Comparison of ENCODE assay signal across 11 cellular contexts in the genomic region with DNA sequence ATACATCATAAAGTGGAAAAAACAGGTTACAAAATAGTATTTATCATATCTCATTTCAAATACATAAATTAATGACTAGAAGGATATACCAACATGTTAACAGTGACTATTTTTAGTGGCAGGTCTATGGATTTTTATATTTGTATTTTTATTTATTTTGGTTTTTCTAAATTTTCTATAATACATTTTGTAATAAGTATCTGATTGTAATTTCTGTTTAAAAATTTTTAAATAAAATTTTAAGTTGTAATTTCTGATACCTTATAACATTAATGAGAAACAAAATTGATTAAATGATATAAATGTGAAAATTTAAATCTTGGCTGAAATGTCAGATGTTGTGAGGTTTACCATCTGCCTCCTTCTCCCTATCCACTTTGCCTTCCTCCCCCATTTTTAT. TPM values are rescaled to one million over a fixed set of nuclear protein-coding genes. Genes with fewer than 3 reads are reported as not detected.
A peak's percentile ranks its signal among the peaks of the same experiment; 100 is the strongest.
DNase-seq lines count a peak whose midpoint lies in the region; ATAC-seq, FAIRE-seq and TF ChIP-seq lines count a peak whose summit lies in the region.
"Had no signal": no experiment of that assay in that cellular context is flagged by ENCODE, and none has a peak within 500 bp of the region (broad histone marks: within the 10 kb centered on the region; RNA-seq: fewer than 3 reads in every experiment).

No MANE protein-coding gene starts in this region.

- peaks cover 7% of the 10 kb centered on the region; the same call in 1 of the 2 replicates for H3F3A ChIP-seq in GM23248 (ENCODE audit: insufficient read depth)
- H3F3A ChIP-seq in PC-9 (ENCODE audit: insufficient read depth, low read depth) = peaks cover 10% of the 10 kb centered on the region; the same call in 1 of the 2 replicates

- H3K27ac ChIP-seq in GM23248 (no peak overlapping the region), PC-9 (no peak overlapping the region), endodermal cell (ENCODE audit: low read depth, low read length) (no peak overlapping the region), pancreas (no peak overlapping the region), gastroesophageal sphincter (no peak overlapping the region)
- H3K27ac ChIP-seq: SJSA1 had no signal

- H3K9me3 Mint-ChIP-seq in endodermal cell = peaks cover 44% of the 10 kb centered on the region

- no peak overlapping the region for H3K27ac Mint-ChIP-seq in endodermal cell

- H3K79me2 ChIP-seq in GM23248 (ENCODE audit: insufficient read depth) (peaks cover 73% of the 10 kb centered on the region), PC-9 (ENCODE audit: low read depth) (peaks cover 69% of the 10 kb centered on the region)

- no TSS peak for BruUV-seq in PC-9 (replicated peaks; lab: Mats Ljungman, UMichigan)

- H3K4me1 ChIP-seq in GM23248 (ENCODE audit: insufficient read depth) = peaks cover 10% of the 10 kb centered on the region; the same call in 1 of the 2 replicates
- H3K4me1 ChIP-seq in PC-9 (replicated peaks; ENCODE audit: insufficient read depth) = peaks cover 17% of the 10 kb centered on the region
- no peaks in the 10 kb centered on the region for H3K4me1 ChIP-seq in endodermal cell (ENCODE audit: control insufficient read depth, insufficient read depth, low read length)
- H3K4me1 ChIP-seq in pancreas = peaks cover 0 to 3% (median 0%) of the 10 kb centered on the region in 3 donors
- peaks cover 0 to 64% (median 4%) of the 10 kb centered on the region in 3 donors for H3K4me1 ChIP-seq in gastroesophageal sphincter

- H3K36me3 ChIP-seq in GM23248 (ENCODE audit: low read depth) (peaks cover 14% of the 10 kb centered on the region; the same call in 1 of the 2 replicates), PC-9 (ENCODE audit: low read depth) (peaks cover 34% of the 10 kb centered on the region; the same call in 1 of the 2 replicates), endodermal cell (ENCODE audit: control insufficient read depth, insufficient read depth, low read length) (peaks cover 39% of the 10 kb centered on the region), pancreas (no peaks in the 10 kb centered on the region), gastroesophageal sphincter (peaks cover 0 to 4% of the 10 kb centered on the region in 2 donors)

- no peak for TF ChIP-seq POLR2A in gastroesophageal sphincter (IDR thresholded peaks at IDR 0.05)

- H3K27me3 ChIP-seq in GM23248 (replicated peaks; ENCODE audit: insufficient read depth) = no peaks in the 10 kb centered on the region
- no peaks in the 10 kb centered on the region for H3K27me3 ChIP-seq in PC-9 (ENCODE audit: insufficient read depth, low read depth)
- no peaks in the 10 kb centered on the region for H3K27me3 ChIP-seq in endodermal cell (ENCODE audit: control insufficient read depth, insufficient read depth, low read length, poor library complexity, severe bottlenecking)
- H3K27me3 ChIP-seq in pancreas = no peaks in the 10 kb centered on the region
- H3K27me3 ChIP-seq in gastroesophageal sphincter = no peaks in the 10 kb centered on the region
- H3K27me3 ChIP-seq: SJSA1 had no signal

- no peak for TF ChIP-seq EP300 in gastroesophageal sphincter (IDR thresholded peaks at IDR 0.05)

- DNase-seq in GM23248 (no peak), PC-9 (no peak), endodermal cell (no peak), pancreas (no peak), NCI-H1092 treated with DMSO at 0.1 percent for 48 hours (lab: John Stamatoyannopoulos, UW) (no peak), COLO668 (lab: John Stamatoyannopoulos, UW; ENCODE audit: unreplicated experiment) (no peak)
- DNase-seq: HCEC 1CT; KG1; stimulated activated CD4-positive, alpha-beta T cell treated with anti-CD3 and anti-CD28 coated beads, Interleukin-2, amount 100 ng/mL, for 48 hours had no signal

- peak; percentile 63 for FAIRE-seq in pancreas (lab: Jason Lieb, UNC)

- intact Hi-C loops in PC-9 (cut with micrococcal nuclease; ENCODE audit: unreplicated experiment) = no loop called here
- intact Hi-C loops in pancreas (cut with DNase I) = no loop called here

- H2AFZ ChIP-seq in GM23248 (no peak overlapping the region), PC-9 (no peak overlapping the region)

- H3K9me2 ChIP-seq in GM23248 (ENCODE audit: insufficient read depth) (no peaks in the 10 kb centered on the region), PC-9 (ENCODE audit: insufficient read depth) (no peaks in the 10 kb centered on the region)

- no peaks in the 10 kb centered on the region for H3K27me3 Mint-ChIP-seq in endodermal cell (ENCODE audit: insufficient read depth)

- no peaks in the 10 kb centered on the region for H3K4me1 Mint-ChIP-seq in endodermal cell

- in situ Hi-C loops in GM23248 (cut with MboI) = no loop called here

- H3K4me3 ChIP-seq in GM23248 = peak overlapping the region; percentile 95
- H3K4me3 ChIP-seq in PC-9 = peak overlapping the region; percentile 77; the same call in 1 of the 2 replicates
- H3K4me3 ChIP-seq in endodermal cell (ENCODE audit: low read length) = peak overlapping the region; percentile 97
- peak overlapping the region in 1 of 4 donors; percentile 57 for H3K4me3 ChIP-seq in pancreas
- H3K4me3 ChIP-seq in gastroesophageal sphincter = no peak overlapping the region

- H3K9me3 ChIP-seq in GM23248 (ENCODE audit: low read depth) (no peaks in the 10 kb centered on the region), PC-9 (ENCODE audit: insufficient read depth, low read depth) (no peaks in the 10 kb centered on the region), endodermal cell (ENCODE audit: control insufficient read depth, low read length) (no peaks in the 10 kb centered on the region), pancreas (no peaks in the 10 kb centered on the region), gastroesophageal sphincter (no peaks in the 10 kb centered on the region)
- H3K9me3 ChIP-seq: SJSA1 had no signal

- TF ChIP-seq CTCF in PC-9 (conservative IDR thresholded peaks at IDR 0.05) = no peak
- no peak for TF ChIP-seq CTCF in endodermal cell (conservative IDR thresholded peaks at IDR 0.05)
- no peak for TF ChIP-seq CTCF in pancreas (IDR thresholded peaks at IDR 0.05)
- no peak for TF ChIP-seq CTCF in gastroesophageal sphincter (IDR thresholded peaks at IDR 0.05)

- H3K36me3 Mint-ChIP-seq in endodermal cell (ENCODE audit: low read depth) = peaks cover 22% of the 10 kb centered on the region

- H4K20me1 ChIP-seq in GM23248 (ENCODE audit: insufficient read depth) (peaks cover 6% of the 10 kb centered on the region; the same call in 1 of the 2 replicates), PC-9 (ENCODE audit: insufficient read depth) (peaks cover 51% of the 10 kb centered on the region)

- no peak for ATAC-seq in pancreas
- no peak for ATAC-seq in gastroesophageal sphincter

- H3K4me2 ChIP-seq in GM23248 (ENCODE audit: unreplicated experiment) (peak overlapping the region; percentile 90), PC-9 (peak overlapping the region; percentile 94)

- H3K9ac ChIP-seq in GM23248 = peak overlapping the region; percentile 100
- H3K9ac ChIP-seq in endodermal cell (ENCODE audit: extremely low read depth, low read length, poor library complexity, severe bottlenecking) = peak overlapping the region; percentile 98

- CTCF ChIA-PET in PC-9 (lab: Charles Lee) = no interaction called here

- H3K4me3 Mint-ChIP-seq in endodermal cell = peak overlapping the region; percentile 98

- POLR2A ChIA-PET in PC-9 (lab: Charles Lee; ENCODE audit: unreplicated experiment) = no interaction called here

RNA-seq across cellular contexts. Expression of gene NONO, which starts 2.5 kb away (rescaled TPM):
- total RNA-seq in GM23248 (2014; rRNA removed; shearing (Covaris generic)) = 298 and 310 TPM in 2 replicates
- 164 and 179 TPM in 2 replicates for polyA plus RNA-seq in GM23248 (2016; fragmentation: Nextera tagmentation; extraction: Ambion mirVana)
- 499 and 551 TPM in 2 replicates for total RNA-seq in PC-9 (2021)
- 100 to 1,000 TPM; 553 to 671 TPM for total RNA-seq in endodermal cell
- polyA plus RNA-seq in endodermal cell (2013, experiment 1 of 2) = 812 TPM
- polyA plus RNA-seq in endodermal cell (2013, experiment 2 of 2) = 738 TPM
- total RNA-seq in pancreas = 100 to 1,000 TPM; 137 to 215 (median 178) TPM
- polyA plus RNA-seq in pancreas = 100 to 1,000 TPM in 1 of 2 donors, 10 to 100 TPM in 1; 72.0 to 110 TPM
- total RNA-seq in gastroesophageal sphincter = 100 to 1,000 TPM; 196 to 268 (median 213) TPM

RNA-seq across cellular contexts. Expression of gene ITGB1BP2, which starts 15.6 kb away (rescaled TPM):
- total RNA-seq in GM23248 (2014; rRNA removed; shearing (Covaris generic)) = 0.22 and 0.25 TPM in 2 replicates
- not detected in 2 replicates for polyA plus RNA-seq in GM23248 (2016; fragmentation: Nextera tagmentation; extraction: Ambion mirVana)
- 5.2 and 5.4 TPM in 2 replicates for total RNA-seq in PC-9 (2021)
- 1 to 10 TPM; 4.1 to 6.1 TPM for total RNA-seq in endodermal cell
- 2.0 TPM for polyA plus RNA-seq in endodermal cell (2013, experiment 1 of 2)
- polyA plus RNA-seq in endodermal cell (2013, experiment 2 of 2) = 3.1 TPM
- under 1 TPM; 0.13 to 0.58 (median 0.27) TPM for total RNA-seq in pancreas
- polyA plus RNA-seq in pancreas = 1 to 10 TPM; 1.1 to 2.0 TPM
- total RNA-seq in gastroesophageal sphincter = 10 to 100 TPM in 3 of 4 donors, 1 to 10 TPM in 1; 7.1 to 37.5 (median 25.6) TPM

RNA-seq across cellular contexts. Expression of gene ZMYM3, which starts 32.0 kb away (rescaled TPM):
- total RNA-seq in GM23248 (2014; rRNA removed; shearing (Covaris generic)) = 14.7 and 14.8 TPM in 2 replicates
- polyA plus RNA-seq in GM23248 (2016; fragmentation: Nextera tagmentation; extraction: Ambion mirVana) (7.7 TPM in 2 replicates), pancreas (10 to 100 TPM in 1 of 2 donors, 1 to 10 TPM in 1; 9.0 to 10.8 TPM)
- total RNA-seq in PC-9 (2021) (45.3 and 45.7 TPM in 2 replicates), endodermal cell (10 to 100 TPM; 91.0 to 91.8 TPM), pancreas (10 to 100 TPM in 3 of 6 donors, 1 to 10 TPM in 3; 4.5 to 15.9 (median 8.9) TPM), gastroesophageal sphincter (10 to 100 TPM in 3 of 4 donors, 1 to 10 TPM in 1; 9.7 to 18.5 (median 13.4) TPM)
- 84.3 TPM for polyA plus RNA-seq in endodermal cell (2013, experiment 1 of 2)
- 76.1 TPM for polyA plus RNA-seq in endodermal cell (2013, experiment 2 of 2)

Comparison
In these comparisons a context has a peak if more than half of its experiments do, and no peak if none do; other contexts are left out.
1. H3K4me3 ChIP-seq: peak in GM23248 (single experiment), PC-9 (single experiment) and endodermal cell (single experiment); none in gastroesophageal sphincter (0 of 2).